In the genomic region with DNA sequence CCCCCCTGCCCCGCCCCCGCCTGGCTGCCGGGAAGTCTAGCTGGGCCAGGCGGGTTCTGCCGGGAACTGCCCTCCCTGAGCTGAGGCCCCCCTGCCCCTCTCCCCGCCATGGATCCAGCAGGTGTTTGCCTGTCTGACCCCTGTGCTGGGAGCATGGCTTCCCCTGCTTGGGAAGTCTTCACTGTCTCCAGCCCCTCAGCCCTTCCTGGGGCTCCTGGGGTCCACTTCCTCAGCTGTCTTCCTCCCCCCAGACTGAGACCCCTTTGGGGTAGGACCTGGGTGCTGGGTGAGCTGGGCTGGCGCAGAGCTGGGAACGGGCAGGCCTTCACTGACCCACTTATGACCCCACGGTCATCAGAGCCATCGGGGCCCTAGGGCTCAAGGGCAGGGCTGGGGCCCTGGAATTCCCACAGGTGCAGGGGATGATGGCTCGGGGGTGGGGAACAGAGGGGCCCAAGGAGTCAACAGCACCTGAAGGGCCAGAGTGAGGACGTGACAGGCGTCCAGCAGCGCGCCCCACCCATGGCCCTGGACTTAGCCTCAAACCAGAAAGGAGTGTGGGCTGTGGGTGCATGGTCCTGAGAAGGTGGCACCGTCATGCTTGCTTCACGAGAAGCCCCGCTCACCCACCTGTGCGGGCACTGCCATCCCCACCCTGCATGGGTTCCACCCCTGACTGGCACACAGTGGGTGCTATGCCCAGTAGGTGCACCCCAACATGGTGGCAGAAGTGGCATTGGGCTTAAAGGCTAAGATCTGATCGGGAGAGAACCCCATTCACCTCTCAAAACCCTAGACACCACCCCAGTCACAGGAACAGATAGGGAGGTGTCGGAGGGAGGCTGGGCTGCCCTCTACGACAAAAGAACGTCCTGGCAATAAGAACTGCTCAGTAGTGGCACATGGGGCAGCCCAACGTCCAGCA, we compare ENCODE assay signal across 1 cellular context.
TF ChIP-seq lines count a peak whose summit lies in the region.

No MANE protein-coding gene starts in this region.

TF ChIP-seq in HepG2, 621 proteins besides CTCF, POLR2A, EP300 and RAD21 (continued from another document and continues in another):
- TF ChIP-seq FUBP1 (CRISPR knock-in tag; IDR thresholded peaks at IDR 0.05; ENCODE audit: borderline replicate concordance) = no peak
- TF ChIP-seq ZNF263 (CRISPR knock-in tag; IDR thresholded peaks at IDR 0.05) = no peak
- TF ChIP-seq NCOA1 (CRISPR knock-in tag; IDR thresholded peaks at IDR 0.05) = no peak
- TF ChIP-seq, protein P1, sequence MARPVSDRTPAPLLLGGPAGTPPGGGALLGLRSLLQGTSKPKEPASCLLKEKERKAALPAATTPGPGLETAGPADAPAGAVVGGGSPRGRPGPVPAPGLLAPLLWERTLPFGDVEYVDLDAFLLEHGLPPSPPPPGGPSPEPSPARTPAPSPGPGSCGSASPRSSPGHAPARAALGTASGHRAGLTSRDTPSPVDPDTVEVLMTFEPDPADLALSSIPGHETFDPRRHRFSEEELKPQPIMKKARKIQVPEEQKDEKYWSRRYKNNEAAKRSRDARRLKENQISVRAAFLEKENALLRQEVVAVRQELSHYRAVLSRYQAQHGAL (CRISPR knock-in tag; IDR thresholded peaks at IDR 0.05; ENCODE audit: not compliant biosample characterization) = no peak
- peak; percentile 56; the same call in 1 of the 2 replicates for TF ChIP-seq ZNF253 (CRISPR knock-in tag; IDR thresholded peaks at IDR 0.05; ENCODE audit: borderline replicate concordance)
- TF ChIP-seq PHF5A (CRISPR knock-in tag; IDR thresholded peaks at IDR 0.05; ENCODE audit: low read depth, unreplicated experiment) = no peak
- no peak for TF ChIP-seq GPBP1L1 (CRISPR knock-in tag; IDR thresholded peaks at IDR 0.05)
- 0 out of 2 replicates have a peak, but pooled peaks have one; percentile 54 for TF ChIP-seq ZNF383 (CRISPR knock-in tag; IDR thresholded peaks at IDR 0.05; ENCODE audit: borderline replicate concordance)
- TF ChIP-seq, protein P2, sequence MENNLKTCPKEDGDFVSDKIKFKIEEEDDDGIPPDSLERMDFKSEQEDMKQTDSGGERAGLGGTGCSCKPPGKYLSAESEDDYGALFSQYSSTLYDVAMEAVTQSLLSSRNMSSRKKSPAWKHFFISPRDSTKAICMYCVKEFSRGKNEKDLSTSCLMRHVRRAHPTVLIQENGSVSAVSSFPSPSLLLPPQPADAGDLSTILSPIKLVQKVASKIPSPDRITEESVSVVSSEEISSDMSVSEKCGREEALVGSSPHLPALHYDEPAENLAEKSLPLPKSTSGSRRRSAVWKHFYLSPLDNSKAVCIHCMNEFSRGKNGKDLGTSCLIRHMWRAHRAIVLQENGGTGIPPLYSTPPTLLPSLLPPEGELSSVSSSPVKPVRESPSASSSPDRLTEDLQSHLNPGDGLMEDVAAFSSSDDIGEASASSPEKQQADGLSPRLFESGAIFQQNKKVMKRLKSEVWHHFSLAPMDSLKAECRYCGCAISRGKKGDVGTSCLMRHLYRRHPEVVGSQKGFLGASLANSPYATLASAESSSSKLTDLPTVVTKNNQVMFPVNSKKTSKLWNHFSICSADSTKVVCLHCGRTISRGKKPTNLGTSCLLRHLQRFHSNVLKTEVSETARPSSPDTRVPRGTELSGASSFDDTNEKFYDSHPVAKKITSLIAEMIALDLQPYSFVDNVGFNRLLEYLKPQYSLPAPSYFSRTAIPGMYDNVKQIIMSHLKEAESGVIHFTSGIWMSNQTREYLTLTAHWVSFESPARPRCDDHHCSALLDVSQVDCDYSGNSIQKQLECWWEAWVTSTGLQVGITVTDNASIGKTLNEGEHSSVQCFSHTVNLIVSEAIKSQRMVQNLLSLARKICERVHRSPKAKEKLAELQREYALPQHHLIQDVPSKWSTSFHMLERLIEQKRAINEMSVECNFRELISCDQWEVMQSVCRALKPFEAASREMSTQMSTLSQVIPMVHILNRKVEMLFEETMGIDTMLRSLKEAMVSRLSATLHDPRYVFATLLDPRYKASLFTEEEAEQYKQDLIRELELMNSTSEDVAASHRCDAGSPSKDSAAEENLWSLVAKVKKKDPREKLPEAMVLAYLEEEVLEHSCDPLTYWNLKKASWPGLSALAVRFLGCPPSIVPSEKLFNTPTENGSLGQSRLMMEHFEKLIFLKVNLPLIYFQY (CRISPR knock-in tag; IDR thresholded peaks at IDR 0.05; ENCODE audit: borderline replicate concordance) = no peak
- no peak for TF ChIP-seq DZIP1 (CRISPR knock-in tag; IDR thresholded peaks at IDR 0.05)
- TF ChIP-seq PAXIP1 (CRISPR knock-in tag; conservative IDR thresholded peaks at IDR 0.05) = peak; percentile 42
- no peak for TF ChIP-seq ZNF451 (CRISPR knock-in tag; IDR thresholded peaks at IDR 0.05)
- no peak for TF ChIP-seq ZNF513 (CRISPR knock-in tag; conservative IDR thresholded peaks at IDR 0.05)
- peak; percentile 19; the same call in 1 of the 2 replicates for TF ChIP-seq FOXA3 (CRISPR knock-in tag; IDR thresholded peaks at IDR 0.05)
- TF ChIP-seq RARA (CRISPR knock-in tag; IDR thresholded peaks at IDR 0.05) = peak; percentile 95
- no peak for TF ChIP-seq ZNF460 (CRISPR knock-in tag; IDR thresholded peaks at IDR 0.05; ENCODE audit: borderline replicate concordance)
- no peak for TF ChIP-seq PAWR (CRISPR knock-in tag; IDR thresholded peaks at IDR 0.05; ENCODE audit: borderline replicate concordance)
- no peak for TF ChIP-seq ZSCAN12 (CRISPR knock-in tag; IDR thresholded peaks at IDR 0.05)
- TF ChIP-seq ZNF607 (CRISPR knock-in tag; IDR thresholded peaks at IDR 0.05; ENCODE audit: borderline replicate concordance) = no peak
- TF ChIP-seq KLF16 (CRISPR knock-in tag; IDR thresholded peaks at IDR 0.05) = 0 out of 4 replicates have a peak, but pooled peaks of 1 of the 2 experiments have one; percentile 63
- TF ChIP-seq ZNF3 (CRISPR knock-in tag; IDR thresholded peaks at IDR 0.05) = no peak
- TF ChIP-seq KDM4B (CRISPR knock-in tag; IDR thresholded peaks at IDR 0.05) = peak; percentile 70; the same call in 1 of the 2 replicates
- no peak for TF ChIP-seq PRPF4 (IDR thresholded peaks at IDR 0.05; ENCODE audit: low read depth, low read length, poor library complexity, severe bottlenecking)
- TF ChIP-seq ARNTL (CRISPR knock-in tag; IDR thresholded peaks at IDR 0.05) = no peak
- no peak for TF ChIP-seq HHEX (CRISPR knock-in tag; IDR thresholded peaks at IDR 0.05)
- no peak for TF ChIP-seq ZFP37 (CRISPR knock-in tag; IDR thresholded peaks at IDR 0.05; ENCODE audit: borderline replicate concordance)
- no peak for TF ChIP-seq ZNF180 (CRISPR knock-in tag; IDR thresholded peaks at IDR 0.05; ENCODE audit: borderline replicate concordance, low read depth)
- no peak for TF ChIP-seq FIP1L1 (IDR thresholded peaks at IDR 0.05; ENCODE audit: borderline replicate concordance, insufficient read depth, low read depth, low read length)
- TF ChIP-seq YY1 (IDR thresholded peaks at IDR 0.05; ENCODE audit: insufficient read depth, insufficient replicate concordance, low read depth, low read length) = peak; percentile 52
- no peak for TF ChIP-seq MATR3 (CRISPR knock-in tag; IDR thresholded peaks at IDR 0.05)
- no peak for TF ChIP-seq ZNF790 (CRISPR knock-in tag; IDR thresholded peaks at IDR 0.05; ENCODE audit: borderline replicate concordance)
- TF ChIP-seq, protein P3, sequence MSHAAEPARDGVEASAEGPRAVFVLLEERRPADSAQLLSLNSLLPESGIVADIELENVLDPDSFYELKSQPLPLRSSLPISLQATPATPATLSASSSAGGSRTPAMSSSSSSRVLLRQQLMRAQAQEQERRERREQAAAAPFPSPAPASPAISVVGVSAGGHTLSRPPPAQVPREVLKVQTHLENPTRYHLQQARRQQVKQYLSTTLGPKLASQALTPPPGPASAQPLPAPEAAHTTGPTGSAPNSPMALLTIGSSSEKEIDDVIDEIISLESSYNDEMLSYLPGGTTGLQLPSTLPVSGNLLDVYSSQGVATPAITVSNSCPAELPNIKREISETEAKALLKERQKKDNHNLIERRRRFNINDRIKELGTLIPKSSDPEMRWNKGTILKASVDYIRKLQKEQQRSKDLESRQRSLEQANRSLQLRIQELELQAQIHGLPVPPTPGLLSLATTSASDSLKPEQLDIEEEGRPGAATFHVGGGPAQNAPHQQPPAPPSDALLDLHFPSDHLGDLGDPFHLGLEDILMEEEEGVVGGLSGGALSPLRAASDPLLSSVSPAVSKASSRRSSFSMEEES (CRISPR knock-in tag; IDR thresholded peaks at IDR 0.05) = no peak
- peak; percentile 77 for TF ChIP-seq ZNF891 (CRISPR knock-in tag; IDR thresholded peaks at IDR 0.05)
- TF ChIP-seq ATRX (CRISPR knock-in tag; IDR thresholded peaks at IDR 0.05; ENCODE audit: borderline replicate concordance) = no peak
- no peak for TF ChIP-seq EEA1 (CRISPR knock-in tag; IDR thresholded peaks at IDR 0.05; ENCODE audit: borderline replicate concordance)
